In the genomic region with DNA sequence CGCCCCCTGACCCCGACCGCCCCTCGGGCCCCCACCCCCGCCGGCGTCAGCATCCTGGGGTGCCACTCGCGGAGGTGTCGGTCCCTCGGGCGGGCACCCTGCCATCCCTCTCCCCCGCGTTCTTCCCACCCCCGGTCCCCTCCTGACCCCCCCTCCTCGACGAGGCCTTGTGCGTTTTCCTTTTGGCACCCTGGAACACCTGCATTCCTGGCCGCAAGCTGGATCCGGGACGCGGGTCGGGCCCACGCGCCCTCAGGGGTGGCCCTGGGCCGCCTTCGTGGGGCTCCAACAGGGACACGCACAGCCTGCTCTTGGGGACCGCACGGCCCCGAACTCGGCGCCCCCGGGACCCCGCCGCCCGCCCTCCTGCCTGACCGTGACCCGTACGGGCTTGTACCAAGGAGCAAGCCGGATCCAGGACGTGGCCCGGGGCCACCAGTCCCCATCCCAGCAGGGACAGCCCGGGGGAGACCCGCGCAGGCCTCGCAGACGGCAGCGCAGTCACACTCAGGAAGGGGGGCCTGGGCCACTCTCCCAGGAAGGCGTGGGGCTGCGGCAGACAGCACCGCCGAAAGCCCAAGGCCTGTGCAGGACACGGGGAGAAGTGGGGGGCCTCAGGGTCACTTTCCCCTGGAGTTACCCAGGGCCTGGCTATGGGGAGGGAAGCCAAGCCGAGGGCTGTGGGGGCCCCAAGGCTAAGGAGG, we compare ENCODE assay signal across 8 cellular contexts. TPM values are rescaled to one million over a fixed set of nuclear protein-coding genes. Genes with fewer than 3 reads are reported as not detected.
DNase-seq lines count a peak whose midpoint lies in the region; ATAC-seq and TF ChIP-seq lines count a peak whose summit lies in the region.

No MANE protein-coding gene starts in this region.

- POLR2A ChIA-PET in CD4-positive, alpha-beta T cell (lab: Charles Lee), result no interaction called here

- H3K27me3 ChIP-seq in CD4-positive, alpha-beta T cell (ENCODE audit: control insufficient read depth, insufficient read depth, low read length), result no peaks in the 10 kb centered on the region
- no peaks in the 10 kb centered on the region; the same call in 1 of the 2 replicates for H3K27me3 ChIP-seq in OCI-LY1 (ENCODE audit: insufficient read depth, low read length)
- no peaks in the 10 kb centered on the region for H3K27me3 ChIP-seq in effector memory CD4-positive, alpha-beta T cell (replicated peaks; ENCODE audit: control insufficient read depth, insufficient read depth, low read length, poor library complexity, severe bottlenecking)

- ATAC-seq in CD4-positive, alpha-beta T cell (ENCODE audit: poor library complexity), result no peak

- no peak overlapping the region for H2AFZ ChIP-seq in OCI-LY1 (ENCODE audit: low read length)

- no peaks in the 10 kb centered on the region for H3K36me3 ChIP-seq in OCI-LY1 (ENCODE audit: insufficient read depth, low read length)
- no peaks in the 10 kb centered on the region for H3K36me3 ChIP-seq in effector memory CD4-positive, alpha-beta T cell (ENCODE audit: control insufficient read depth, insufficient read depth, low read length)

- no peaks in the 10 kb centered on the region for H3K79me2 ChIP-seq in OCI-LY1 (ENCODE audit: insufficient read depth, low read length)

- H3K27ac Mint-ChIP-seq in CD4-positive, alpha-beta T cell, result peak overlapping the region; percentile 33
- H3K27ac Mint-ChIP-seq in nephron, result no peak overlapping the region

- peaks cover 28% of the 10 kb centered on the region for H3K4me1 Mint-ChIP-seq in CD4-positive, alpha-beta T cell (ENCODE audit: low read depth)
- peaks cover 22% of the 10 kb centered on the region for H3K4me1 Mint-ChIP-seq in nephron

- peak overlapping the region; percentile 64 for H3K4me3 ChIP-seq in OCI-LY1 (ENCODE audit: low read depth, low read length, poor library complexity, severe bottlenecking)
- H3K4me3 ChIP-seq in effector memory CD4-positive, alpha-beta T cell (ENCODE audit: insufficient read depth, low read depth, low read length, poor library complexity, severe bottlenecking), result peak overlapping the region; percentile 50

- CTCF ChIA-PET in CD4-positive, alpha-beta T cell (lab: Charles Lee), result no interaction called here

- H3K9me3 ChIP-seq in CD4-positive, alpha-beta T cell (ENCODE audit: control insufficient read depth, low read length), result no peaks in the 10 kb centered on the region
- no peaks in the 10 kb centered on the region for H3K9me3 ChIP-seq in OCI-LY1 (ENCODE audit: low read length)
- H3K9me3 ChIP-seq in effector memory CD4-positive, alpha-beta T cell (ENCODE audit: control insufficient read depth, low read length), result no peaks in the 10 kb centered on the region

- H3K9me2 ChIP-seq in OCI-LY1 (ENCODE audit: low read depth, low read length), result no peaks in the 10 kb centered on the region

- DNase-seq in CD4-positive, alpha-beta T cell, result peak in 1 of 10 experiments; percentile 36
- DNase-seq in effector memory CD4-positive, alpha-beta T cell, result no peak
- DNase-seq in DMS79 treated with DMSO at 0.1 percent for 48 hours (lab: John Stamatoyannopoulos, UW) (no peak), amniotic stem cell (lab: John Stamatoyannopoulos, UW) (no peak), GM19240 (ENCODE audit: insufficient read length, low spot score) (no peak), NCI-H748 treated with DMSO at 0.1 percent for 48 hours (lab: John Stamatoyannopoulos, UW) (no peak)

- H3K27ac ChIP-seq in CD4-positive, alpha-beta T cell (ENCODE audit: low read depth, low read length), result no peak overlapping the region
- H3K27ac ChIP-seq in OCI-LY1 (ENCODE audit: low read depth, low read length, poor library complexity, severe bottlenecking), result no peak overlapping the region
- H3K27ac ChIP-seq in effector memory CD4-positive, alpha-beta T cell (ENCODE audit: insufficient read depth, low read length, poor library complexity, severe bottlenecking), result peak overlapping the region; percentile 51

- H3K4me3 Mint-ChIP-seq in CD4-positive, alpha-beta T cell, result peak overlapping the region; percentile 51
- peak overlapping the region in 2 of 3 experiments; percentile 31 to 86 for H3K4me3 Mint-ChIP-seq in nephron

- H3K4me1 ChIP-seq in OCI-LY1 (ENCODE audit: insufficient read depth, low read length, severe bottlenecking), result peaks cover 7% of the 10 kb centered on the region
- peaks cover 10% of the 10 kb centered on the region for H3K4me1 ChIP-seq in effector memory CD4-positive, alpha-beta T cell (ENCODE audit: control insufficient read depth, insufficient read depth, low read length, poor library complexity, severe bottlenecking)

- no peak for TF ChIP-seq CTCF in CD4-positive, alpha-beta T cell (IDR thresholded peaks at IDR 0.05)
- TF ChIP-seq CTCF in OCI-LY1 (IDR thresholded peaks at IDR 0.05; ENCODE audit: low read length) (no peak), nephron (IDR thresholded peaks at IDR 0.05; ENCODE audit: unreplicated experiment in 3 of 3) (no peak)

- H3K27me3 Mint-ChIP-seq in CD4-positive, alpha-beta T cell, result no peaks in the 10 kb centered on the region
- no peaks in the 10 kb centered on the region for H3K27me3 Mint-ChIP-seq in nephron (ENCODE audit: low read depth)

- intact Hi-C loops in CD4-positive, alpha-beta T cell (cut with DNase I, micrococcal nuclease), result loop anchor here in 1 of 2 experiments (1.0 to 10.0 kb wide), 4 partner anchors 47 to 468 kb away; a partner anchor contains a TSS

- H3K4me2 ChIP-seq in OCI-LY1 (ENCODE audit: low read length), result peak overlapping the region; percentile 49

- peak overlapping the region; percentile 39; the same call in 1 of the 2 replicates for H3K9ac ChIP-seq in OCI-LY1 (ENCODE audit: low read length)

- H3K36me3 Mint-ChIP-seq in CD4-positive, alpha-beta T cell (ENCODE audit: low read depth), result no peaks in the 10 kb centered on the region
- no peaks in the 10 kb centered on the region for H3K36me3 Mint-ChIP-seq in nephron (ENCODE audit: low read depth)

- no peaks in the 10 kb centered on the region for H3F3A ChIP-seq in OCI-LY1 (ENCODE audit: insufficient read depth, low read length)

- H3K9me3 Mint-ChIP-seq in CD4-positive, alpha-beta T cell, result no peaks in the 10 kb centered on the region
- no peaks in the 10 kb centered on the region for H3K9me3 Mint-ChIP-seq in nephron

- H4K20me1 ChIP-seq in OCI-LY1 (ENCODE audit: insufficient read depth, low read length), result no peaks in the 10 kb centered on the region

RNA-seq across cellular contexts. Expression of a gene that starts 0.6 kb away (rescaled TPM):
- total RNA-seq in CD4-positive, alpha-beta T cell, result 10 to 100 TPM; 11.5 to 12.0 TPM
